Comparison of ENCODE assay signal across 1 cellular context in genomic region chr6:43669922-43670622, GRCh38.
A peak's percentile ranks its signal among the peaks of the same experiment; 100 is the strongest.
TF ChIP-seq lines count a peak whose summit lies in the region.

No MANE protein-coding gene starts in this region.

TF ChIP-seq in K562, 482 proteins besides CTCF, POLR2A, EP300 and RAD21 (continued from another document and continues in another):
- TF ChIP-seq, protein P1, sequence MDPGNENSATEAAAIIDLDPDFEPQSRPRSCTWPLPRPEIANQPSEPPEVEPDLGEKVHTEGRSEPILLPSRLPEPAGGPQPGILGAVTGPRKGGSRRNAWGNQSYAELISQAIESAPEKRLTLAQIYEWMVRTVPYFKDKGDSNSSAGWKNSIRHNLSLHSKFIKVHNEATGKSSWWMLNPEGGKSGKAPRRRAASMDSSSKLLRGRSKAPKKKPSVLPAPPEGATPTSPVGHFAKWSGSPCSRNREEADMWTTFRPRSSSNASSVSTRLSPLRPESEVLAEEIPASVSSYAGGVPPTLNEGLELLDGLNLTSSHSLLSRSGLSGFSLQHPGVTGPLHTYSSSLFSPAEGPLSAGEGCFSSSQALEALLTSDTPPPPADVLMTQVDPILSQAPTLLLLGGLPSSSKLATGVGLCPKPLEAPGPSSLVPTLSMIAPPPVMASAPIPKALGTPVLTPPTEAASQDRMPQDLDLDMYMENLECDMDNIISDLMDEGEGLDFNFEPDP (CRISPR knock-in tag; IDR thresholded peaks at IDR 0.05) = peak; percentile 52; the same call in 1 of the 2 replicates
- TF ChIP-seq NFIC (IDR thresholded peaks at IDR 0.05) = no peak
- no peak for TF ChIP-seq KAT7 (CRISPR knock-in tag; IDR thresholded peaks at IDR 0.05; ENCODE audit: borderline replicate concordance)
- TF ChIP-seq KDM5B (IDR thresholded peaks at IDR 0.05; ENCODE audit: insufficient replicate concordance, low read depth, low read length) = no peak
- peak in 1 of 2 experiments; percentile 55; a peak in 1 of 4 replicates for TF ChIP-seq FOXK2 (conservative IDR thresholded peaks at IDR 0.05 in 1 of 2, IDR thresholded peaks at IDR 0.05 in 1 of 2; ENCODE audit: low read depth in 2 of 2)
- TF ChIP-seq, protein P2, sequence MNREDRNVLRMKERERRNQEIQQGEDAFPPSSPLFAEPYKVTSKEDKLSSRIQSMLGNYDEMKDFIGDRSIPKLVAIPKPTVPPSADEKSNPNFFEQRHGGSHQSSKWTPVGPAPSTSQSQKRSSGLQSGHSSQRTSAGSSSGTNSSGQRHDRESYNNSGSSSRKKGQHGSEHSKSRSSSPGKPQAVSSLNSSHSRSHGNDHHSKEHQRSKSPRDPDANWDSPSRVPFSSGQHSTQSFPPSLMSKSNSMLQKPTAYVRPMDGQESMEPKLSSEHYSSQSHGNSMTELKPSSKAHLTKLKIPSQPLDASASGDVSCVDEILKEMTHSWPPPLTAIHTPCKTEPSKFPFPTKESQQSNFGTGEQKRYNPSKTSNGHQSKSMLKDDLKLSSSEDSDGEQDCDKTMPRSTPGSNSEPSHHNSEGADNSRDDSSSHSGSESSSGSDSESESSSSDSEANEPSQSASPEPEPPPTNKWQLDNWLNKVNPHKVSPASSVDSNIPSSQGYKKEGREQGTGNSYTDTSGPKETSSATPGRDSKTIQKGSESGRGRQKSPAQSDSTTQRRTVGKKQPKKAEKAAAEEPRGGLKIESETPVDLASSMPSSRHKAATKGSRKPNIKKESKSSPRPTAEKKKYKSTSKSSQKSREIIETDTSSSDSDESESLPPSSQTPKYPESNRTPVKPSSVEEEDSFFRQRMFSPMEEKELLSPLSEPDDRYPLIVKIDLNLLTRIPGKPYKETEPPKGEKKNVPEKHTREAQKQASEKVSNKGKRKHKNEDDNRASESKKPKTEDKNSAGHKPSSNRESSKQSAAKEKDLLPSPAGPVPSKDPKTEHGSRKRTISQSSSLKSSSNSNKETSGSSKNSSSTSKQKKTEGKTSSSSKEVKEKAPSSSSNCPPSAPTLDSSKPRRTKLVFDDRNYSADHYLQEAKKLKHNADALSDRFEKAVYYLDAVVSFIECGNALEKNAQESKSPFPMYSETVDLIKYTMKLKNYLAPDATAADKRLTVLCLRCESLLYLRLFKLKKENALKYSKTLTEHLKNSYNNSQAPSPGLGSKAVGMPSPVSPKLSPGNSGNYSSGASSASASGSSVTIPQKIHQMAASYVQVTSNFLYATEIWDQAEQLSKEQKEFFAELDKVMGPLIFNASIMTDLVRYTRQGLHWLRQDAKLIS (CRISPR knock-in tag; IDR thresholded peaks at IDR 0.05) = no peak
- TF ChIP-seq TCF3 (CRISPR knock-in tag; IDR thresholded peaks at IDR 0.05) = no peak
- TF ChIP-seq ZNF282 (CRISPR knock-in tag; IDR thresholded peaks at IDR 0.05) = no peak
- TF ChIP-seq, protein P3, sequence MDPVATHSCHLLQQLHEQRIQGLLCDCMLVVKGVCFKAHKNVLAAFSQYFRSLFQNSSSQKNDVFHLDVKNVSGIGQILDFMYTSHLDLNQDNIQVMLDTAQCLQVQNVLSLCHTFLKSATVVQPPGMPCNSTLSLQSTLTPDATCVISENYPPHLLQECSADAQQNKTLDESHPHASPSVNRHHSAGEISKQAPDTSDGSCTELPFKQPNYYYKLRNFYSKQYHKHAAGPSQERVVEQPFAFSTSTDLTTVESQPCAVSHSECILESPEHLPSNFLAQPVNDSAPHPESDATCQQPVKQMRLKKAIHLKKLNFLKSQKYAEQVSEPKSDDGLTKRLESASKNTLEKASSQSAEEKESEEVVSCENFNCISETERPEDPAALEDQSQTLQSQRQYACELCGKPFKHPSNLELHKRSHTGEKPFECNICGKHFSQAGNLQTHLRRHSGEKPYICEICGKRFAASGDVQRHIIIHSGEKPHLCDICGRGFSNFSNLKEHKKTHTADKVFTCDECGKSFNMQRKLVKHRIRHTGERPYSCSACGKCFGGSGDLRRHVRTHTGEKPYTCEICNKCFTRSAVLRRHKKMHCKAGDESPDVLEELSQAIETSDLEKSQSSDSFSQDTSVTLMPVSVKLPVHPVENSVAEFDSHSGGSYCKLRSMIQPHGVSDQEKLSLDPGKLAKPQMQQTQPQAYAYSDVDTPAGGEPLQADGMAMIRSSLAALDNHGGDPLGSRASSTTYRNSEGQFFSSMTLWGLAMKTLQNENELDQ (CRISPR knock-in tag; IDR thresholded peaks at IDR 0.05; ENCODE audit: borderline replicate concordance) = no peak
- no peak for TF ChIP-seq ZNF140 (CRISPR knock-in tag; IDR thresholded peaks at IDR 0.05)
- TF ChIP-seq RBFOX2 (IDR thresholded peaks at IDR 0.05; ENCODE audit: low read depth, low read length) = no peak
- TF ChIP-seq ZBTB40 (IDR thresholded peaks at IDR 0.05) = no peak
- TF ChIP-seq ZBTB40 (CRISPR knock-in tag; IDR thresholded peaks at IDR 0.05) = no peak
- TF ChIP-seq IRF9 (tag; IDR thresholded peaks at IDR 0.05) = no peak
- no peak for TF ChIP-seq CSDE1 (IDR thresholded peaks at IDR 0.05)
- no peak for TF ChIP-seq MYBL2 (IDR thresholded peaks at IDR 0.05; ENCODE audit: low read depth)
- TF ChIP-seq MYBL2 (CRISPR knock-in tag; IDR thresholded peaks at IDR 0.05; ENCODE audit: borderline replicate concordance) = no peak
- TF ChIP-seq, protein P4, sequence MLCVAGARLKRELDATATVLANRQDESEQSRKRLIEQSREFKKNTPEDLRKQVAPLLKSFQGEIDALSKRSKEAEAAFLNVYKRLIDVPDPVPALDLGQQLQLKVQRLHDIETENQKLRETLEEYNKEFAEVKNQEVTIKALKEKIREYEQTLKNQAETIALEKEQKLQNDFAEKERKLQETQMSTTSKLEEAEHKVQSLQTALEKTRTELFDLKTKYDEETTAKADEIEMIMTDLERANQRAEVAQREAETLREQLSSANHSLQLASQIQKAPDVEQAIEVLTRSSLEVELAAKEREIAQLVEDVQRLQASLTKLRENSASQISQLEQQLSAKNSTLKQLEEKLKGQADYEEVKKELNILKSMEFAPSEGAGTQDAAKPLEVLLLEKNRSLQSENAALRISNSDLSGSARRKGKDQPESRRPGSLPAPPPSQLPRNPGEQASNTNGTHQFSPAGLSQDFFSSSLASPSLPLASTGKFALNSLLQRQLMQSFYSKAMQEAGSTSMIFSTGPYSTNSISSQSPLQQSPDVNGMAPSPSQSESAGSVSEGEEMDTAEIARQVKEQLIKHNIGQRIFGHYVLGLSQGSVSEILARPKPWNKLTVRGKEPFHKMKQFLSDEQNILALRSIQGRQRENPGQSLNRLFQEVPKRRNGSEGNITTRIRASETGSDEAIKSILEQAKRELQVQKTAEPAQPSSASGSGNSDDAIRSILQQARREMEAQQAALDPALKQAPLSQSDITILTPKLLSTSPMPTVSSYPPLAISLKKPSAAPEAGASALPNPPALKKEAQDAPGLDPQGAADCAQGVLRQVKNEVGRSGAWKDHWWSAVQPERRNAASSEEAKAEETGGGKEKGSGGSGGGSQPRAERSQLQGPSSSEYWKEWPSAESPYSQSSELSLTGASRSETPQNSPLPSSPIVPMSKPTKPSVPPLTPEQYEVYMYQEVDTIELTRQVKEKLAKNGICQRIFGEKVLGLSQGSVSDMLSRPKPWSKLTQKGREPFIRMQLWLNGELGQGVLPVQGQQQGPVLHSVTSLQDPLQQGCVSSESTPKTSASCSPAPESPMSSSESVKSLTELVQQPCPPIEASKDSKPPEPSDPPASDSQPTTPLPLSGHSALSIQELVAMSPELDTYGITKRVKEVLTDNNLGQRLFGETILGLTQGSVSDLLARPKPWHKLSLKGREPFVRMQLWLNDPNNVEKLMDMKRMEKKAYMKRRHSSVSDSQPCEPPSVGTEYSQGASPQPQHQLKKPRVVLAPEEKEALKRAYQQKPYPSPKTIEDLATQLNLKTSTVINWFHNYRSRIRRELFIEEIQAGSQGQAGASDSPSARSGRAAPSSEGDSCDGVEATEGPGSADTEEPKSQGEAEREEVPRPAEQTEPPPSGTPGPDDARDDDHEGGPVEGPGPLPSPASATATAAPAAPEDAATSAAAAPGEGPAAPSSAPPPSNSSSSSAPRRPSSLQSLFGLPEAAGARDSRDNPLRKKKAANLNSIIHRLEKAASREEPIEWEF (CRISPR knock-in tag; IDR thresholded peaks at IDR 0.05) = no peak
- TF ChIP-seq TAF9B (IDR thresholded peaks at IDR 0.05; ENCODE audit: partially characterized antibody) = no peak
- TF ChIP-seq KAT2B (IDR thresholded peaks at IDR 0.05; ENCODE audit: low read depth, low read length) = no peak
- no peak for TF ChIP-seq CCNT2 (IDR thresholded peaks at IDR 0.05; ENCODE audit: borderline replicate concordance, extremely low read depth, insufficient read length, low read depth, low read length)
- no peak for TF ChIP-seq E2F3 (CRISPR knock-in tag; IDR thresholded peaks at IDR 0.05)
- no peak for TF ChIP-seq RBM34 (IDR thresholded peaks at IDR 0.05; ENCODE audit: borderline replicate concordance, insufficient read depth, low read length)
- TF ChIP-seq MCM5 (IDR thresholded peaks at IDR 0.05; ENCODE audit: low read depth) = no peak
- TF ChIP-seq ZNF586 (CRISPR knock-in tag; conservative IDR thresholded peaks at IDR 0.05) = no peak
- TF ChIP-seq STAT5B (CRISPR knock-in tag; IDR thresholded peaks at IDR 0.05) = no peak
- TF ChIP-seq GABPB2 (CRISPR knock-in tag; conservative IDR thresholded peaks at IDR 0.05) = no peak
- TF ChIP-seq RFX7 (CRISPR knock-in tag; IDR thresholded peaks at IDR 0.05) = no peak
- TF ChIP-seq ZBTB7A (IDR thresholded peaks at IDR 0.05; ENCODE audit: borderline replicate concordance, control insufficient read depth, low read depth, low read length) = no peak
- no peak for TF ChIP-seq HIVEP1 (CRISPR knock-in tag; IDR thresholded peaks at IDR 0.05)
- TF ChIP-seq DMBX1 (CRISPR knock-in tag; IDR thresholded peaks at IDR 0.05; ENCODE audit: borderline replicate concordance) = 0 out of 2 replicates have a peak, but pooled peaks have one; percentile 16
- TF ChIP-seq, protein P5, sequence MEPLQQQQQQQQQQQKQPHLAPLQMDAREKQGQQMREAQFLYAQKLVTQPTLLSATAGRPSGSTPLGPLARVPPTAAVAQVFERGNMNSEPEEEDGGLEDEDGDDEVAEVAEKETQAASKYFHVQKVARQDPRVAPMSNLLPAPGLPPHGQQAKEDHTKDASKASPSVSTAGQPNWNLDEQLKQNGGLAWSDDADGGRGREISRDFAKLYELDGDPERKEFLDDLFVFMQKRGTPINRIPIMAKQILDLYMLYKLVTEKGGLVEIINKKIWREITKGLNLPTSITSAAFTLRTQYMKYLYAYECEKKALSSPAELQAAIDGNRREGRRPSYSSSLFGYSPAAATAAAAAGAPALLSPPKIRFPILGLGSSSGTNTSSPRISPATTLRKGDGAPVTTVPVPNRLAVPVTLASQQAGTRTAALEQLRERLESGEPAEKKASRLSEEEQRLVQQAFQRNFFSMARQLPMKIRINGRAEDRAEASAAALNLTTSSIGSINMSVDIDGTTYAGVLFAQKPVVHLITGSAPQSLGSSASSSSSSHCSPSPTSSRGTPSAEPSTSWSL (CRISPR knock-in tag; IDR thresholded peaks at IDR 0.05; ENCODE audit: borderline replicate concordance) = no peak
- no peak for TF ChIP-seq MED1 (CRISPR knock-in tag; IDR thresholded peaks at IDR 0.05; ENCODE audit: borderline replicate concordance)
